ENCODE assay signal across 14 cellular contexts in the genomic region with DNA sequence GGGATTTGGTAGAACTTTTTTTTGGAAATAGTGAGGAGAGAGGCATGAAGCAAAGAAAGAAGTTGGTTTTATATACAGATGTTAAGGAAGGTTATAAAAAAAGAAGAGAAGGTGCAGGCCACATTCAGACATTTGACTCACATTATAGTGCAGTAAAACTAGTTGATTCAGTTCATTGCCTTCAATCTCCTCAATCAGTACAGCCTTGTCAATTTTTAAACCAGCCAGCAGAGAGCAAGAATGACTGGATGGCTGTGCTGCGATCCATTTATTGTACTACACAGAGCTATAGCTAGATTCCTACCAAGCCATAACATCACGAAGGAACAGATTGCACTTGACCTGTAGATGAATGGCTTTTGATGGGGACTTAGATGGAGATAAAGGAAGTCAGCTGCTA.
DNase-seq lines count a peak whose midpoint lies in the region; ATAC-seq and TF ChIP-seq lines count a peak whose summit lies in the region.
"Had no signal": no experiment of that assay in that cellular context is flagged by ENCODE, and none has a peak within 500 bp of the region (broad histone marks: within the 10 kb centered on the region; RNA-seq: fewer than 3 reads in every experiment).

No MANE protein-coding gene starts in this region.

- intact Hi-C loops in transverse colon (cut with DNase I; ENCODE audit: low total_unique reads) (no loop called here), posterior cingulate gyrus (cut with DNase I) (no loop called here)

- TF ChIP-seq POLR2A in transverse colon (IDR thresholded peaks at IDR 0.05) = no peak

- H3K36me3 ChIP-seq in transverse colon = no peaks in the 10 kb centered on the region

- 50% methylated on average over 2 of the region's 2 CpGs; no CpG with 5 or more reads in 1 of the 2 donors for WGBS in transverse colon (ENCODE audit: low coverage in 1 of 2), 2 donors

- ATAC-seq in GM19467 (IDR thresholded peaks at IDR 0.05; ENCODE audit: unreplicated experiment) = peak; percentile 54
- ATAC-seq in HG03342 (IDR thresholded peaks at IDR 0.05; ENCODE audit: unreplicated experiment) = peak; percentile 36
- ATAC-seq: right cardiac atrium had no signal

- peak; percentile 35 for DNase-seq in glomerular visceral epithelial cell (ENCODE audit: extremely low spot score)
- DNase-seq in transverse colon = peak; percentile 13
- DNase-seq in posterior cingulate gyrus = no peak
- no peak for DNase-seq in foreskin melanocyte
- no peak for DNase-seq in NCI-H1048 (lab: John Stamatoyannopoulos, UW)
- DNase-seq: activated B cell treated with CpG ODN at 0.5 μM for 24 hours; activated CD4-positive, alpha-beta memory T cell treated with anti-CD3 and anti-CD28 coated beads for 36 hours; activated gamma-delta T cell; activated T-cell treated with anti-CD3 and anti-CD28 coated beads for 4 hours; NCI-H226; right cardiac atrium had no signal

- no peak for TF ChIP-seq EP300 in transverse colon (IDR thresholded peaks at IDR 0.05; ENCODE audit: low read depth)

- peak overlapping the region in 2 of 4 donors; percentile 6 to 12 for H3K27ac ChIP-seq in transverse colon
- H3K27ac ChIP-seq: KMS-11 had no signal

- no peaks in the 10 kb centered on the region for H3K9me3 ChIP-seq in transverse colon

- no peak for TF ChIP-seq CTCF in transverse colon (IDR thresholded peaks at IDR 0.05)

- H3K4me1 ChIP-seq in transverse colon = peaks cover 0 to 4% (median 2%) of the 10 kb centered on the region in 4 donors

- no peak overlapping the region for H3K4me3 ChIP-seq in transverse colon

- H3K27me3 ChIP-seq in transverse colon = no peaks in the 10 kb centered on the region

- in situ Hi-C loops in transverse colon (cut with MboI; ENCODE audit: low pct_ligation_motif_present in 1 of 4, low pct_unique_long_range_greater_than_20kb in 1 of 4, low sequenced_read_pairs in 3 of 4) = no loop called here

Comparison
In these comparisons a context has a peak if more than half of its experiments do, and no peak if none do; other contexts are left out.
1. DNase-seq: peak in glomerular visceral epithelial cell (single experiment) and transverse colon (single experiment); none in posterior cingulate gyrus (0 of 10), foreskin melanocyte (single experiment) and NCI-H1048 (single experiment).